Comparison of ENCODE assay signal across 1 cellular context in genomic region chr12:100993916-100994315, GRCh38.
TF ChIP-seq lines count a peak whose summit lies in the region.

No MANE protein-coding gene starts in this region.

TF ChIP-seq in H1, 55 proteins besides CTCF, POLR2A, EP300 and RAD21:
- TF ChIP-seq RNF2 (IDR thresholded peaks at IDR 0.05; ENCODE audit: borderline replicate concordance, low read depth, low read length, missing control alignments, poor library complexity, severe bottlenecking), result no peak
- TF ChIP-seq SP1 (IDR thresholded peaks at IDR 0.05; ENCODE audit: low read depth, low read length), result no peak
- no peak for TF ChIP-seq PHF8 (conservative IDR thresholded peaks at IDR 0.05; ENCODE audit: low read depth, low read length)
- no peak for TF ChIP-seq CEBPB (IDR thresholded peaks at IDR 0.05; ENCODE audit: low read depth, low read length)
TF ChIP-seq in H1: peak in this region for 0.
